ENCODE assay signal across 16 cellular contexts in genomic region chr3:111794701-111795100, GRCh38.
DNase-seq lines count a peak whose midpoint lies in the region; ATAC-seq and TF ChIP-seq lines count a peak whose summit lies in the region.
"Had no signal": no experiment of that assay in that cellular context is flagged by ENCODE, and none has a peak within 500 bp of the region (broad histone marks: within the 10 kb centered on the region; RNA-seq: fewer than 3 reads in every experiment).

No MANE protein-coding gene starts in this region.

- no peak overlapping the region for H3K4me3 ChIP-seq in heart left ventricle
- H3K4me3 ChIP-seq in HFF-Myc (replicated peaks; ENCODE audit: low read depth, low read length): no peak overlapping the region
- H3K4me3 ChIP-seq in fibroblast of mammary gland (ENCODE audit: control insufficient read depth, low read depth, low read length): no peak overlapping the region
- H3K4me3 ChIP-seq in vagina: no peak overlapping the region
- no peak overlapping the region for H3K4me3 ChIP-seq in breast epithelium

- TF ChIP-seq CTCF in heart left ventricle (IDR thresholded peaks at IDR 0.05): no peak
- TF ChIP-seq CTCF in HFF-Myc (IDR thresholded peaks at IDR 0.05; ENCODE audit: low read depth, low read length, missing control alignments): no peak
- TF ChIP-seq CTCF in fibroblast of mammary gland (conservative IDR thresholded peaks at IDR 0.05; ENCODE audit: control insufficient read depth, insufficient read depth, low read depth, low read length): no peak
- TF ChIP-seq CTCF in vagina (IDR thresholded peaks at IDR 0.05): no peak
- TF ChIP-seq CTCF in breast epithelium (IDR thresholded peaks at IDR 0.05): no peak

- no peaks in the 10 kb centered on the region for H3K27me3 ChIP-seq in heart left ventricle
- H3K27me3 ChIP-seq in vagina: no peaks in the 10 kb centered on the region
- no peaks in the 10 kb centered on the region for H3K27me3 ChIP-seq in breast epithelium

- ATAC-seq in heart left ventricle (peak in 3 of 4 donors; percentile 33 to 67 (median 49)), left cardiac atrium (no peak)

- WGBS in heart left ventricle, 4 donors: 54 to 74% (median 66%) methylated on average over 1 of the region's 1 CpG

- no peaks in the 10 kb centered on the region for H3K9me3 ChIP-seq in heart left ventricle
- no peaks in the 10 kb centered on the region for H3K9me3 ChIP-seq in vagina
- no peaks in the 10 kb centered on the region for H3K9me3 ChIP-seq in breast epithelium

- DNase-seq in heart left ventricle (no peak), left cardiac atrium (no peak), HFF-Myc (ENCODE audit: extremely low read depth, low read depth) (peak; percentile 70), fibroblast of mammary gland (ENCODE audit: low read depth) (peak; percentile 47), vagina (ENCODE audit: extremely low spot score in 2 of 2) (no peak), RPMI8226 (no peak), occipital lobe (lab: John Stamatoyannopoulos, UW) (no peak), breast epithelium (ENCODE audit: low spot score in 2 of 2) (no peak)
- DNase-seq: DMS79 treated with DMSO at 0.1 percent for 48 hours; H9; NCI-H1092 treated with DMSO at 0.1 percent for 48 hours; NCI-H146; NCI-H2081 treated with DMSO at 0.1 percent for 48 hours; NK-92 treated with Interleukin-12 subunit alpha and Interleukin-12 subunit beta, amount 100 ng/mL, for 24 hours; SHP77 treated with DMSO at 0.1 percent for 48 hours had no signal

- TF ChIP-seq POLR2A in heart left ventricle (IDR thresholded peaks at IDR 0.05): no peak
- no peak for TF ChIP-seq POLR2A in vagina (IDR thresholded peaks at IDR 0.05)
- no peak for TF ChIP-seq POLR2A in breast epithelium (IDR thresholded peaks at IDR 0.05)

- intact Hi-C loops in heart left ventricle (cut with DNase I): no loop called here
- intact Hi-C loops in left cardiac atrium (cut with DNase I): no loop called here
- intact Hi-C loops in vagina (cut with DNase I): no loop called here
- intact Hi-C loops in breast epithelium (cut with DNase I; ENCODE audit: low total_unique reads): no loop called here

- no peak overlapping the region for H3K27ac ChIP-seq in heart left ventricle
- H3K27ac ChIP-seq in vagina: peak overlapping the region; percentile 5
- H3K27ac ChIP-seq in breast epithelium: no peak overlapping the region
- H3K27ac ChIP-seq: C4-2B had no signal

- peaks cover 0 to 17% (median 3%) of the 10 kb centered on the region in 12 donors for H3K4me1 ChIP-seq in heart left ventricle
- peaks cover 27% of the 10 kb centered on the region for H3K4me1 ChIP-seq in vagina
- H3K4me1 ChIP-seq in breast epithelium: no peaks in the 10 kb centered on the region

- H3K36me3 ChIP-seq in heart left ventricle: no peaks in the 10 kb centered on the region
- H3K36me3 ChIP-seq in vagina: no peaks in the 10 kb centered on the region
- no peaks in the 10 kb centered on the region for H3K36me3 ChIP-seq in breast epithelium

Comparison
In these comparisons a context has a peak if more than half of its experiments do, and no peak if none do; other contexts are left out.
1. ATAC-seq: peak in heart left ventricle (3 of 4); none in left cardiac atrium (0 of 2).
2. DNase-seq: peak in HFF-Myc (single experiment) and fibroblast of mammary gland (single experiment); none in heart left ventricle (0 of 5), left cardiac atrium (single experiment), vagina (0 of 2), RPMI8226 (single experiment), occipital lobe (single experiment) and breast epithelium (0 of 2).